In genomic region chr6:25041676-25042598, GRCh38 we compare ENCODE assay signal across 1 cellular context.
TF ChIP-seq lines count a peak whose summit lies in the region.

No MANE protein-coding gene starts in this region.

TF ChIP-seq in GM12878, 131 proteins besides CTCF, POLR2A, EP300 and RAD21 (continued from another document):
- TF ChIP-seq IKZF2 (IDR thresholded peaks at IDR 0.05) (peak; percentile 26 to 59; a peak in 2 of 4 replicates), WRNIP1 (IDR thresholded peaks at IDR 0.05; ENCODE audit: borderline replicate concordance, low read depth, low read length) (no peak), ZZZ3 (IDR thresholded peaks at IDR 0.05; ENCODE audit: control insufficient read depth, insufficient read length, low read depth) (no peak), BCL11A (IDR thresholded peaks at IDR 0.05; ENCODE audit: low read depth, low read length) (no peak), BHLHE40 (IDR thresholded peaks at IDR 0.05; ENCODE audit: borderline replicate concordance in 1 of 2, low read depth in 2 of 2, low read length in 1 of 2) (no peak), SPI1 (IDR thresholded peaks at IDR 0.05; ENCODE audit: borderline replicate concordance, insufficient read depth, low read depth, low read length) (no peak), RUNX3 (IDR thresholded peaks at IDR 0.05; ENCODE audit: low read length) (no peak), ZNF384 (IDR thresholded peaks at IDR 0.05; ENCODE audit: borderline replicate concordance, low read depth, low read length) (peak; percentile 53), MLLT1 (IDR thresholded peaks at IDR 0.05) (peak; percentile 44), RB1 (IDR thresholded peaks at IDR 0.05; ENCODE audit: borderline replicate concordance) (no peak), DPF2 (IDR thresholded peaks at IDR 0.05) (no peak), NBN (IDR thresholded peaks at IDR 0.05) (no peak), HDAC6 (IDR thresholded peaks at IDR 0.05; ENCODE audit: unreplicated experiment) (no peak), PML (IDR thresholded peaks at IDR 0.05; ENCODE audit: low read length) (0 out of 2 replicates have a peak, but pooled peaks have one; percentile 31), POLR2AphosphoS5 (IDR thresholded peaks at IDR 0.05; ENCODE audit: low read length) (no peak), POU2F2 (IDR thresholded peaks at IDR 0.05; ENCODE audit: borderline replicate concordance, low read depth, low read length) (peak; percentile 89; the same call in 2 of the 3 replicates), ZBTB33 (IDR thresholded peaks at IDR 0.05) (no peak), IRF4 (IDR thresholded peaks at IDR 0.05; ENCODE audit: low read depth, low read length) (no peak), LARP7 (IDR thresholded peaks at IDR 0.05) (no peak), NFXL1 (IDR thresholded peaks at IDR 0.05; ENCODE audit: borderline replicate concordance) (no peak), SRF (IDR thresholded peaks at IDR 0.05; ENCODE audit: low read depth in 2 of 2, low read length in 2 of 2) (no peak), CEBPB (IDR thresholded peaks at IDR 0.05; ENCODE audit: borderline replicate concordance in 1 of 2, low read depth in 2 of 2, low read length in 2 of 2) (no peak), CUX1 (IDR thresholded peaks at IDR 0.05; ENCODE audit: insufficient replicate concordance, low read depth, low read length) (no peak), ESRRA (IDR thresholded peaks at IDR 0.05; ENCODE audit: low read length) (no peak), MEF2B (IDR thresholded peaks at IDR 0.05; ENCODE audit: partially characterized antibody, poor library complexity, severe bottlenecking) (no peak), SKIL (IDR thresholded peaks at IDR 0.05; ENCODE audit: low read depth, poor library complexity, severe bottlenecking) (no peak), RCOR1 (conservative IDR thresholded peaks at IDR 0.05; ENCODE audit: low read depth, low read length) (no peak), ATF3 (IDR thresholded peaks at IDR 0.05; ENCODE audit: borderline replicate concordance, extremely low read depth, low read depth, low read length) (no peak), EED (IDR thresholded peaks at IDR 0.05; ENCODE audit: low read depth) (no peak; the same call in 1 of the 2 replicates), RFX5 (IDR thresholded peaks at IDR 0.05; ENCODE audit: low read depth, low read length) (no peak), SREBF2 (IDR thresholded peaks at IDR 0.05; ENCODE audit: low read length) (no peak), USF1 (IDR thresholded peaks at IDR 0.05; ENCODE audit: borderline replicate concordance, extremely low read length, insufficient read depth, low read depth, low read length) (no peak), HDGF (IDR thresholded peaks at IDR 0.05) (peak; percentile 28; the same call in 1 of the 2 replicates), RAD51 (IDR thresholded peaks at IDR 0.05) (no peak), ELK1 (IDR thresholded peaks at IDR 0.05; ENCODE audit: low read depth, low read length) (no peak), TARDBP (IDR thresholded peaks at IDR 0.05; ENCODE audit: borderline replicate concordance) (0 out of 2 replicates have a peak, but pooled peaks have one; percentile 19), TCF7 (IDR thresholded peaks at IDR 0.05; ENCODE audit: borderline replicate concordance) (no peak), SIX5 (IDR thresholded peaks at IDR 0.05; ENCODE audit: low read depth, low read length, severe bottlenecking) (no peak), ZBTB40 (IDR thresholded peaks at IDR 0.05; ENCODE audit: borderline replicate concordance) (no peak), CBX3 (IDR thresholded peaks at IDR 0.05; ENCODE audit: borderline replicate concordance, low read depth) (no peak), IRF5 (IDR thresholded peaks at IDR 0.05; ENCODE audit: borderline replicate concordance) (no peak), ZNF274 (IDR thresholded peaks at IDR 0.05; ENCODE audit: insufficient read depth, insufficient read length) (no peak)
